ENCODE assay signal across 8 cellular contexts in the genomic region with DNA sequence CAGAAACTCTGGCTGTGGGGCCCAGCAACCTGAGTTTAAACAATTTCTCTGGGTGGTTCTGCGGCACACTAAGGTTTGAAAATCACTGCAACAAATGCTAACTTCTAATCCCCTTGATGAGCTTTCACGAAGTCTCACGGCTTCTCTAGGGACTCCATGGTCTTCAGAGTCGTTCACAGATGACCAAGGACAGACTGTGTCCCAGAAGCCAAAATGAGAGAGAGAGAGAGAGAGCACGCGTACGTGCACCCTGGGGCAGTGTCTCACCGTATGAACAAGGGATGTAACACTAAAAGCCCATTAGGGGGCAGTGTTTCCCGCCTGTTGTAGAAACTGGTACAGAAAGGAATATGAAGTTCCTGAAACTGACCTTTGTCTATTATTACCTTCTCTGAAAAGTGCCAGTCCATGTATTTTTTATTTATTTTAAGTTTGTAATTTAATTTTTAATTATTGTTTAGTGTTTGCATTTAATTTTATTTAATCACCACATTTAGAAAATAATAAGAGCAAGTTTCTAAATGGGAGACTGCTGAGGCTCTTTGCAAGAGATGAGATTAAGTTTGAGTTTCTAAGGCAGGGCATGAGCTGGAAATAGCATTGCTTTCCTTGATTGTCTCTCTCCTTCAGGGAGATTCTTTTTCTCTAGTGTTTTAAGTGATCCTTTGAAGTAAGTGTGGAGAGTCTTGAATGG. TPM values are rescaled to one million over a fixed set of nuclear protein-coding genes. Genes with fewer than 3 reads are reported as not detected.
DNase-seq lines count a peak whose midpoint lies in the region; ATAC-seq and TF ChIP-seq lines count a peak whose summit lies in the region.

No MANE protein-coding gene starts in this region.

- H3K27ac ChIP-seq in Karpas-422 (ENCODE audit: low read length): no peak overlapping the region
- H3K27ac ChIP-seq in upper lobe of left lung: peak overlapping the region; percentile 18 to 92 (median 90)

- peak; percentile 68 for DNase-seq in D341Med (ENCODE audit: low spot score)
- DNase-seq in Karpas-422: peak; percentile 92
- peak; percentile 88 for DNase-seq in RKO (ENCODE audit: low spot score)
- DNase-seq in activated T-helper 9 cell treated with anti-CD3 and anti-CD28 coated beads, Interleukin-2, amount 50 U/mL, for 16 hours (ENCODE audit: low read depth): peak; percentile 24
- DNase-seq in fibroblast of villous mesenchyme (ENCODE audit: low read depth): peak; percentile 81
- DNase-seq in omental fat pad (ENCODE audit: low spot score): no peak
- DNase-seq in upper lobe of left lung: peak in 1 of 2 donors; percentile 80

- 12 to 13% methylated on average over 9 of the region's 9 CpGs for WGBS in upper lobe of left lung, 2 donors

- peaks cover 26% of the 10 kb centered on the region for H3K4me1 ChIP-seq in Karpas-422 (ENCODE audit: low read length)
- peaks cover 19 to 39% (median 23%) of the 10 kb centered on the region in 4 donors for H3K4me1 ChIP-seq in upper lobe of left lung

- no peak overlapping the region for H3K9ac ChIP-seq in Karpas-422 (ENCODE audit: low read length)

- TF ChIP-seq CTCF in fibroblast of villous mesenchyme (IDR thresholded peaks at IDR 0.05; ENCODE audit: insufficient read depth, low read depth, low read length) (peak; percentile 72), omental fat pad (IDR thresholded peaks at IDR 0.05) (no peak), upper lobe of left lung (IDR thresholded peaks at IDR 0.05) (peak; percentile 65 to 91 (median 72))

- H3K27me3 ChIP-seq in Karpas-422 (ENCODE audit: low read length) (no peaks in the 10 kb centered on the region; the same call in 1 of the 2 replicates), upper lobe of left lung (no peaks in the 10 kb centered on the region)

- no peak for TF ChIP-seq EP300 in upper lobe of left lung (IDR thresholded peaks at IDR 0.05)

- H2AFZ ChIP-seq in Karpas-422 (ENCODE audit: low read length): no peak overlapping the region

- ATAC-seq in GM21447 (IDR thresholded peaks at IDR 0.05; ENCODE audit: unreplicated experiment) (peak; percentile 67), omental fat pad (ENCODE audit: low FRiP score) (peak; percentile 23), upper lobe of left lung (ENCODE audit: low FRiP score in 2 of 2) (peak; percentile 72 to 78)

- H3K4me3 ChIP-seq in Karpas-422 (ENCODE audit: low read length): no peak overlapping the region
- no peak overlapping the region for H3K4me3 ChIP-seq in fibroblast of villous mesenchyme (ENCODE audit: low read depth, low read length)
- H3K4me3 ChIP-seq in upper lobe of left lung: no peak overlapping the region

- H3K36me3 ChIP-seq in Karpas-422 (ENCODE audit: insufficient read depth, low read length) (no peaks in the 10 kb centered on the region), upper lobe of left lung (no peaks in the 10 kb centered on the region)

- H4K20me1 ChIP-seq in Karpas-422 (ENCODE audit: insufficient read depth, low read depth, low read length): no peaks in the 10 kb centered on the region

- H3K79me2 ChIP-seq in Karpas-422 (ENCODE audit: low read length): no peaks in the 10 kb centered on the region

- H3K9me3 ChIP-seq in Karpas-422 (ENCODE audit: low read length): no peaks in the 10 kb centered on the region
- no peaks in the 10 kb centered on the region for H3K9me3 ChIP-seq in upper lobe of left lung

- H3K9me2 ChIP-seq in Karpas-422 (replicated peaks; ENCODE audit: insufficient read depth, low read length): no peaks in the 10 kb centered on the region

- no peak overlapping the region for H3K4me2 ChIP-seq in Karpas-422 (ENCODE audit: low read depth, low read length, poor library complexity, severe bottlenecking)

- no peak for TF ChIP-seq POLR2A in upper lobe of left lung (IDR thresholded peaks at IDR 0.05)

RNA-seq across cellular contexts. Expression of a gene that starts 3.4 kb away (rescaled TPM):
- total RNA-seq in Karpas-422 (2014; rRNA removed; shearing (Covaris generic); ENCODE audit: low replicate concordance): 1.4 and 1.5 TPM in 2 replicates
- total RNA-seq in fibroblast of villous mesenchyme (9.3 and 14.7 TPM in 2 replicates), omental fat pad (100 to 1,000 TPM in 3 of 4 donors, 10 to 100 TPM in 1; 96.4 to 336 (median 119) TPM), upper lobe of left lung (10 to 100 TPM in 5 of 6 donors, 1 to 10 TPM in 1; 8.5 to 36.5 (median 15.6) TPM)

RNA-seq across cellular contexts. Expression of a gene that starts 24.3 kb away (rescaled TPM):
- total RNA-seq in Karpas-422 (2014; rRNA removed; shearing (Covaris generic); ENCODE audit: low replicate concordance): 26.8 and 39.2 TPM in 2 replicates
- 71.2 and 118 TPM in 2 replicates for total RNA-seq in fibroblast of villous mesenchyme
- 10 to 100 TPM; 37.4 to 82.0 (median 51.1) TPM for total RNA-seq in omental fat pad
- 10 to 100 TPM; 34.0 to 64.0 (median 45.2) TPM for total RNA-seq in upper lobe of left lung

Comparison
In these comparisons a context has a peak if more than half of its experiments do, and no peak if none do; other contexts are left out.
1. ATAC-seq: peak in every context shown above with its lines; median percentile 75 in upper lobe of left lung; 67 in GM21447; 23 in omental fat pad.
2. CTCF ChIP-seq: peak in fibroblast of villous mesenchyme (single experiment) and upper lobe of left lung (6 of 6); none in omental fat pad (0 of 3).